Comparison of ENCODE assay signal across 28 cellular contexts in genomic region chr13:34720618-34721017, GRCh38.
"Had no signal": no experiment of that assay in that cellular context is flagged by ENCODE, and none has a peak within 500 bp of the region (broad histone marks: within the 10 kb centered on the region; RNA-seq: fewer than 3 reads in every experiment).

No MANE protein-coding gene starts in this region.

- H3K9me3 Mint-ChIP-seq: neural crest cell; stimulated activated naive B cell treated with anti-CD40 and anti-IgM and Interleukin-4, amounts not matched to agents 10 μg/mL and 1 μg/mL and 100 μg/mL, for 72 hours; stimulated activated naive CD8-positive, alpha-beta T cell treated with anti-CD3 and anti-CD28 coated beads, Interleukin-15, amount 100 ng/mL, for 72 hours had no signal

- H3K27me3 Mint-ChIP-seq: dendritic cell treated with granulocyte-macrophage colony-stimulating factor and Interleukin-4, amounts not matched to agents 40 ng/mL and 50 ng/mL, for 4 days; naive B cell; natural killer cell treated with Interleukin-12 subunit alpha and Interleukin-12 subunit beta and Interleukin-15 and Interleukin-18, amount 100 ng/mL, for 72 hours; stimulated activated naive B cell treated with anti-CD40 and anti-IgM and Interleukin-4, amounts not matched to agents 10 μg/mL and 1 μg/mL and 100 μg/mL, for 72 hours had no signal

- H3K27me3 ChIP-seq: colonic mucosa, esophagus squamous epithelium, heart right ventricle, left lung, neutrophil, pancreas, right lobe of liver, suprapubic skin, transverse colon, vagina had no signal

- H3K4me3 Mint-ChIP-seq: dendritic cell treated with granulocyte-macrophage colony-stimulating factor and Interleukin-4, amounts not matched to agents 40 ng/mL and 50 ng/mL, for 4 days; endodermal cell; mesothelial cell of epicardium; naive B cell; natural killer cell treated with Interleukin-12 subunit alpha and Interleukin-12 subunit beta and Interleukin-15 and Interleukin-18, amount 100 ng/mL, for 72 hours; neural crest cell; stimulated activated naive B cell treated with anti-CD40 and anti-IgM and Interleukin-4, amounts not matched to agents 10 μg/mL and 1 μg/mL and 100 μg/mL, for 72 hours; stimulated activated naive CD8-positive, alpha-beta T cell treated with anti-CD3 and anti-CD28 coated beads, Interleukin-15, amount 100 ng/mL, for 72 hours had no signal

- H3K36me3 ChIP-seq: colonic mucosa, esophagus squamous epithelium, heart right ventricle, left lung, neutrophil, pancreas, right lobe of liver, suprapubic skin, transverse colon, vagina had no signal

- H3K4me1 Mint-ChIP-seq: naive B cell; neural crest cell; stimulated activated naive B cell treated with anti-CD40 and anti-IgM and Interleukin-4, amounts not matched to agents 10 μg/mL and 1 μg/mL and 100 μg/mL, for 72 hours; stimulated activated naive CD8-positive, alpha-beta T cell treated with anti-CD3 and anti-CD28 coated beads, Interleukin-15, amount 100 ng/mL, for 72 hours had no signal

- H3K4me3 ChIP-seq: colonic mucosa, esophagus squamous epithelium, heart right ventricle, left lung, mucosa of descending colon, pancreas, right lobe of liver, suprapubic skin, transverse colon, vagina had no signal

- ATAC-seq: heart right ventricle; left lung; mucosa of descending colon; natural killer cell treated with Interleukin-12 subunit alpha and Interleukin-12 subunit beta and Interleukin-15 and Interleukin-18, amount 100 ng/mL, for 72 hours; pancreas; right lobe of liver; stimulated activated naive B cell treated with anti-CD40 and anti-IgM and Interleukin-4, amounts not matched to agents 10 μg/mL and 1 μg/mL and 100 μg/mL, for 72 hours; stimulated activated naive CD8-positive, alpha-beta T cell treated with anti-CD3 and anti-CD28 coated beads, Interleukin-15, amount 100 ng/mL, for 72 hours had no signal

- H3K27ac ChIP-seq: colonic mucosa, esophagus squamous epithelium, heart right ventricle, left lung, neutrophil, pancreas, right lobe of liver, suprapubic skin, transverse colon, vagina had no signal

- DNase-seq: colonic mucosa; effector CD8-positive, alpha-beta T cell; endodermal cell; esophagus squamous epithelium; foreskin melanocyte; glutamatergic neuron; heart right ventricle; hippocampal formation; left lung; mesenchymal stem cell; mucosa of descending colon; naive B cell; pancreas; retina; right lobe of liver; small intestine; stimulated activated CD4-positive, alpha-beta T cell treated with anti-CD3 and anti-CD28 coated beads, Interleukin-15, amount 100 ng/mL, for 24 hours; stimulated activated CD4-positive, alpha-beta T cell treated with anti-CD3 and anti-CD28 coated beads, Interleukin-2, amount 100 ng/mL, for 48 hours; stimulated activated naive B cell treated with anti-CD40 and anti-IgM and Interleukin-4, amounts not matched to agents 10 μg/mL and 1 μg/mL and 100 μg/mL, for 72 hours; stimulated activated naive CD8-positive, alpha-beta T cell treated with anti-CD3 and anti-CD28 coated beads, Interleukin-15, amount 100 ng/mL, for 72 hours; transverse colon had no signal

- H3K4me1 ChIP-seq: colonic mucosa, esophagus squamous epithelium, left lung, pancreas, right lobe of liver, suprapubic skin, vagina had no signal

- H3K9me3 ChIP-seq: colonic mucosa, neutrophil, pancreas, right lobe of liver, suprapubic skin, transverse colon, vagina had no signal

- H3K36me3 Mint-ChIP-seq: mesothelial cell of epicardium; naive B cell; natural killer cell treated with Interleukin-12 subunit alpha and Interleukin-12 subunit beta and Interleukin-15 and Interleukin-18, amount 100 ng/mL, for 72 hours; stimulated activated naive B cell treated with anti-CD40 and anti-IgM and Interleukin-4, amounts not matched to agents 10 μg/mL and 1 μg/mL and 100 μg/mL, for 72 hours had no signal

- H3K27ac Mint-ChIP-seq: dendritic cell treated with granulocyte-macrophage colony-stimulating factor and Interleukin-4, amounts not matched to agents 40 ng/mL and 50 ng/mL, for 4 days; endodermal cell; mesothelial cell of epicardium; naive B cell; natural killer cell treated with Interleukin-12 subunit alpha and Interleukin-12 subunit beta and Interleukin-15 and Interleukin-18, amount 100 ng/mL, for 72 hours; stimulated activated naive B cell treated with anti-CD40 and anti-IgM and Interleukin-4, amounts not matched to agents 10 μg/mL and 1 μg/mL and 100 μg/mL, for 72 hours; stimulated activated naive CD8-positive, alpha-beta T cell treated with anti-CD3 and anti-CD28 coated beads, Interleukin-15, amount 100 ng/mL, for 72 hours had no signal
